In genomic region chr4:172095161-172095560, GRCh38 we compare ENCODE assay signal across 33 cellular contexts.
DNase-seq lines count a peak whose midpoint lies in the region; FAIRE-seq and TF ChIP-seq lines count a peak whose summit lies in the region.
"Had no signal": no experiment of that assay in that cellular context is flagged by ENCODE, and none has a peak within 500 bp of the region (broad histone marks: within the 10 kb centered on the region; RNA-seq: fewer than 3 reads in every experiment).

No MANE protein-coding gene starts in this region.

- H3K36me3 Mint-ChIP-seq in astrocyte (ENCODE audit: low read depth, unreplicated experiment) (no peaks in the 10 kb centered on the region), endothelial cell (ENCODE audit: low read depth, unreplicated experiment) (no peaks in the 10 kb centered on the region)
- H3K36me3 Mint-ChIP-seq: activated naive CD8-positive, alpha-beta T cell had no signal

- H3K9me3 Mint-ChIP-seq in astrocyte (ENCODE audit: unreplicated experiment) = no peaks in the 10 kb centered on the region
- H3K9me3 Mint-ChIP-seq in endothelial cell (ENCODE audit: unreplicated experiment) = no peaks in the 10 kb centered on the region
- H3K9me3 Mint-ChIP-seq: nephron had no signal

- no peak overlapping the region for H3K27ac Mint-ChIP-seq in astrocyte (ENCODE audit: unreplicated experiment)
- H3K27ac Mint-ChIP-seq in endothelial cell (ENCODE audit: unreplicated experiment) = no peak overlapping the region
- H3K27ac Mint-ChIP-seq: activated CD4-positive, alpha-beta T cell treated with anti-CD3 and anti-CD28 coated beads, Interleukin-2, amount 10 ng/mL, durations not matched to agents 24 days and 14 days; activated naive CD8-positive, alpha-beta T cell; nephron had no signal

- H4K20me1 ChIP-seq in astrocyte (ENCODE audit: insufficient read depth, low read length) = no peaks in the 10 kb centered on the region

- no peaks in the 10 kb centered on the region for H3K27me3 Mint-ChIP-seq in astrocyte (ENCODE audit: low read depth, unreplicated experiment)
- H3K27me3 Mint-ChIP-seq in endothelial cell (ENCODE audit: unreplicated experiment) = peaks cover 1% of the 10 kb centered on the region
- H3K27me3 Mint-ChIP-seq: activated CD4-positive, alpha-beta T cell treated with anti-CD3 and anti-CD28 coated beads, Interleukin-2, amount 10 ng/mL, durations not matched to agents 24 days and 14 days; activated naive CD8-positive, alpha-beta T cell had no signal

- H3K79me2 ChIP-seq in astrocyte (ENCODE audit: insufficient read depth, low read length) = no peaks in the 10 kb centered on the region

- CTCF ChIA-PET in GM10248 (lab: Yijun Ruan, JAX) = no interaction called here

- H3K4me1 ChIP-seq in astrocyte (ENCODE audit: insufficient read depth, low read length) = no peaks in the 10 kb centered on the region
- H3K4me1 ChIP-seq: ascending aorta, BE2C, colonic mucosa, SJSA1, tibial artery, vagina had no signal

- no peak overlapping the region for H3K27ac ChIP-seq in astrocyte (ENCODE audit: low read depth, low read length)
- H3K27ac ChIP-seq: ascending aorta, cardiac muscle cell, colonic mucosa, HL-60, SJSA1, tibial artery, vagina, WERI-Rb-1 had no signal

- H3K9me3 ChIP-seq in astrocyte (ENCODE audit: insufficient read depth, low read depth, low read length) = no peaks in the 10 kb centered on the region
- H3K9me3 ChIP-seq: ascending aorta, BE2C, colonic mucosa, SJSA1, tibial artery, vagina had no signal

- DNase-seq in DMS153 (lab: John Stamatoyannopoulos, UW) (peak; percentile 81), NCI-H1417 treated with DMSO at 0.1 percent for 48 hours (lab: John Stamatoyannopoulos, UW) (peak; percentile 10), NCI-H69 (lab: John Stamatoyannopoulos, UW) (peak; percentile 65), astrocyte (ENCODE audit: low read depth) (peak; percentile 1), GM10248 (ENCODE audit: extremely low spot score) (no peak), endothelial cell (ENCODE audit: low spot score) (no peak), DMS 273 (lab: John Stamatoyannopoulos, UW; ENCODE audit: unreplicated experiment) (no peak), amygdala (lab: John Stamatoyannopoulos, UW) (no peak)
- DNase-seq: ACHN; activated CD4-positive, alpha-beta T cell treated with anti-CD3 and anti-CD28 coated beads, Interleukin-2, amount 10 ng/mL, durations not matched to agents 24 days and 14 days; activated effector memory CD4-positive, alpha-beta T cell treated with Interleukin-2 at 50 U/mL for 16 hours; activated T-cell treated with anti-CD3 and anti-CD28 coated beads, Interleukin-2, amount 50 U/mL, for 1 hour; BE2C; colonic mucosa; effector CD4-positive, alpha-beta T cell; hypothalamus; KG1; left colon; mammary epithelial cell; NCI-H1105 treated with DMSO at 0.1 percent for 48 hours; NCI-H526 treated with DMSO at 0.1 percent for 48 hours; stimulated activated CD4-positive, alpha-beta T cell treated with anti-CD3 and anti-CD28 coated beads, Interleukin-4, amount 100 ng/mL, for 4 hours; T1000; tibial artery; WERI-Rb-1 had no signal

- H3K4me3 Mint-ChIP-seq in astrocyte (ENCODE audit: unreplicated experiment) (no peak overlapping the region), endothelial cell (ENCODE audit: unreplicated experiment) (no peak overlapping the region)
- H3K4me3 Mint-ChIP-seq: activated CD4-positive, alpha-beta T cell treated with anti-CD3 and anti-CD28 coated beads, Interleukin-2, amount 10 ng/mL, durations not matched to agents 24 days and 14 days; activated naive CD8-positive, alpha-beta T cell; nephron had no signal

- FAIRE-seq in astrocyte (lab: Jason Lieb, UNC) = no peak
- FAIRE-seq: H54 had no signal

- H3K36me3 ChIP-seq in astrocyte (ENCODE audit: insufficient read depth, low read length) = no peaks in the 10 kb centered on the region
- H3K36me3 ChIP-seq: ascending aorta, BE2C, cardiac muscle cell, colonic mucosa, SJSA1, tibial artery, vagina, WERI-Rb-1 had no signal

- POLR2A ChIA-PET in GM10248 (lab: Yijun Ruan, JAX) = no interaction called here

- H3K9ac ChIP-seq in astrocyte (ENCODE audit: low read length) = no peak overlapping the region

- TF ChIP-seq CTCF in astrocyte (IDR thresholded peaks at IDR 0.05; ENCODE audit: insufficient read depth, low read depth, low read length) = no peak
- TF ChIP-seq CTCF in GM10248 (IDR thresholded peaks at IDR 0.05; ENCODE audit: control extremely low read depth, extremely low read depth, low read depth, missing control alignments) = no peak
- TF ChIP-seq CTCF in endothelial cell (IDR thresholded peaks at IDR 0.05; ENCODE audit: unreplicated experiment) = no peak

- H3K4me1 Mint-ChIP-seq in astrocyte (ENCODE audit: low read depth, unreplicated experiment) = no peaks in the 10 kb centered on the region
- no peaks in the 10 kb centered on the region for H3K4me1 Mint-ChIP-seq in endothelial cell (ENCODE audit: unreplicated experiment)
- H3K4me1 Mint-ChIP-seq: activated CD4-positive, alpha-beta T cell treated with anti-CD3 and anti-CD28 coated beads, Interleukin-2, amount 10 ng/mL, durations not matched to agents 24 days and 14 days; nephron had no signal

- no peak overlapping the region for H3K4me3 ChIP-seq in astrocyte (ENCODE audit: insufficient read depth, low read depth, low read length)
- H3K4me3 ChIP-seq: ascending aorta, cardiac muscle cell, colonic mucosa, SJSA1, tibial artery, vagina had no signal

- no peaks in the 10 kb centered on the region for H3K27me3 ChIP-seq in astrocyte (ENCODE audit: insufficient read depth, low read length)
- H3K27me3 ChIP-seq: ascending aorta, BE2C, cardiac muscle cell, colonic mucosa, SJSA1, tibial artery, vagina had no signal

- no peak overlapping the region for H3K4me2 ChIP-seq in astrocyte (ENCODE audit: low read length)

- H2AFZ ChIP-seq in astrocyte (ENCODE audit: low read depth, low read length) = no peak overlapping the region

Comparison
In these comparisons a context has a peak if more than half of its experiments do, and no peak if none do; other contexts are left out.
1. DNase-seq: peak in DMS153 (single experiment), NCI-H1417 treated with DMSO at 0.1 percent for 48 hours (single experiment), NCI-H69 (single experiment) and astrocyte (single experiment); none in GM10248 (single experiment), endothelial cell (single experiment), DMS 273 (single experiment) and amygdala (0 of 56).